ENCODE assay signal across 25 cellular contexts in genomic region chr6:138272543-138273305, GRCh38. TPM values are rescaled to one million over a fixed set of nuclear protein-coding genes. Genes with fewer than 3 reads are reported as not detected.
DNase-seq lines count a peak whose midpoint lies in the region; ATAC-seq and TF ChIP-seq lines count a peak whose summit lies in the region.
"Had no signal": no experiment of that assay in that cellular context is flagged by ENCODE, and none has a peak within 500 bp of the region (broad histone marks: within the 10 kb centered on the region; RNA-seq: fewer than 3 reads in every experiment).

No MANE protein-coding gene starts in this region.

- no CpG with 5 or more reads among the region's 8 CpGs for WGBS in IMR-90 (ENCODE audit: extremely low coverage in 2 of 2, insufficient read length in 1 of 2), 2 experiments

- H3K27me3 Mint-ChIP-seq in immature natural killer cell (ENCODE audit: low read depth in 3 of 3) (peaks cover 0 to 2% (median 0%) of the 10 kb centered on the region in 3 donors), glutamatergic neuron (ENCODE audit: unreplicated experiment) (no peaks in the 10 kb centered on the region)

- BruUV-seq in IMR-90 (replicated peaks; lab: Mats Ljungman, UMichigan) = no TSS peak

- CTCF ChIA-PET in IMR-90 (lab: Yijun Ruan, JAX) = no interaction called here

- no peaks in the 10 kb centered on the region for H3K9me1 ChIP-seq in IMR-90 (ENCODE audit: insufficient read depth, low read length)

- peaks cover 27% of the 10 kb centered on the region for H3K27me3 ChIP-seq in IMR-90 (ENCODE audit: control insufficient read depth, insufficient read depth, low read length)
- H3K27me3 ChIP-seq: BLaER1 treated with 17β-estradiol and CSF1 and Interleukin-3, amounts not matched to agents 10 nM and 100 nM had no signal

- DNase-seq in IMR-90 = peak; percentile 45
- DNase-seq in amniotic epithelial cell (ENCODE audit: low read depth) = peak; percentile 81
- peak; percentile 27 for DNase-seq in epithelial cell of esophagus (ENCODE audit: low read depth)
- no peak for DNase-seq in omental fat pad (ENCODE audit: low spot score)
- DNase-seq in immature natural killer cell = no peak
- DNase-seq in glutamatergic neuron = no peak
- DNase-seq in NCI-H1417 (lab: John Stamatoyannopoulos, UW) = no peak
- DNase-seq: Calu3; CD8-positive, alpha-beta T cell; GF-D8; HCEC 1CT; KG1; NCI-H1092 treated with DMSO at 0.1 percent for 48 hours; NCI-H2081; NCI-H510A; NCI-H748 treated with DMSO at 0.1 percent for 48 hours; NK-92 treated with Interleukin-12 subunit alpha and Interleukin-12 subunit beta, amount 100 ng/mL, for 24 hours; OCI-M1; RPMI8226; SHP77 treated with DMSO at 0.1 percent for 48 hours; SK-N-SH had no signal

- intact Hi-C loops in IMR-90 (cut with micrococcal nuclease) = no loop called here

- no peak overlapping the region for H3K23ac ChIP-seq in IMR-90 (ENCODE audit: low read depth, low read length)

- no peak overlapping the region for H4K5ac ChIP-seq in IMR-90 (ENCODE audit: low read depth, low read length)

- H3K9ac ChIP-seq in IMR-90 (ENCODE audit: low read depth, low read length) = no peak overlapping the region
- H3K9ac ChIP-seq: BLaER1 treated with 17β-estradiol and CSF1 and Interleukin-3, amounts not matched to agents 10 nM and 100 nM; SK-N-SH had no signal

- H4K20me1 ChIP-seq in IMR-90 (ENCODE audit: insufficient read depth, low read length) = no peaks in the 10 kb centered on the region
- H4K20me1 ChIP-seq: BLaER1 treated with 17β-estradiol and CSF1 and Interleukin-3, amounts not matched to agents 10 nM and 100 nM had no signal

- H3K4me3 ChIP-seq in IMR-90 (ENCODE audit: insufficient read depth, low read depth, low read length) (no peak overlapping the region), epithelial cell of esophagus (ENCODE audit: low read length) (no peak overlapping the region)
- H3K4me3 ChIP-seq: BLaER1 treated with 17β-estradiol and CSF1 and Interleukin-3, amounts not matched to agents 10 nM and 100 nM; GM23338 had no signal

- H3K56ac ChIP-seq in IMR-90 (ENCODE audit: extremely low read depth, insufficient read depth, low read length) = no peak overlapping the region

- no peak for TF ChIP-seq POLR2A in IMR-90 (IDR thresholded peaks at IDR 0.05; ENCODE audit: low read depth, low read length)

- H3K4me1 ChIP-seq in IMR-90 (ENCODE audit: control insufficient read depth, insufficient read depth, low read length) = no peaks in the 10 kb centered on the region
- H3K4me1 ChIP-seq: BLaER1 treated with 17β-estradiol and CSF1 and Interleukin-3, amounts not matched to agents 10 nM and 100 nM had no signal

- H3K4ac ChIP-seq in IMR-90 (ENCODE audit: low read depth, low read length) = no peak overlapping the region

- ATAC-seq in IMR-90 (ENCODE audit: low read depth) = peak; percentile 49; the same call in 1 of the 2 replicates
- ATAC-seq in omental fat pad (ENCODE audit: low FRiP score) = peak; percentile 54
- no peak for ATAC-seq in GM21529 (IDR thresholded peaks at IDR 0.05; ENCODE audit: unreplicated experiment)
- ATAC-seq: CD8-positive, alpha-beta T cell; GM23338; HepG2 had no signal

- no peak for TF ChIP-seq RAD21 in IMR-90 (IDR thresholded peaks at IDR 0.05; ENCODE audit: low read length)

- POLR2A ChIA-PET in IMR-90 (lab: Charles Lee; ENCODE audit: unreplicated experiment) = no interaction called here

- H3K36me3 ChIP-seq in IMR-90 (ENCODE audit: control insufficient read depth, insufficient read depth, low read length) = no peaks in the 10 kb centered on the region
- H3K36me3 ChIP-seq: BLaER1 treated with 17β-estradiol and CSF1 and Interleukin-3, amounts not matched to agents 10 nM and 100 nM had no signal

- H4K8ac ChIP-seq in IMR-90 (ENCODE audit: low read depth in 2 of 2, low read length in 2 of 2) = no peak overlapping the region

- H3K4me3 Mint-ChIP-seq in immature natural killer cell (no peak overlapping the region), glutamatergic neuron (ENCODE audit: unreplicated experiment) (no peak overlapping the region)
- H3K4me3 Mint-ChIP-seq: CD8-positive, alpha-beta T cell; GM23338 had no signal

- H2AFZ ChIP-seq in IMR-90 (replicated peaks; ENCODE audit: low read length, poor library complexity) = no peak overlapping the region
- H2AFZ ChIP-seq: GM23338 had no signal

- no peak overlapping the region for H2AK9ac ChIP-seq in IMR-90 (replicated peaks; ENCODE audit: low read depth, low read length, poor library complexity)

- H3K36me3 Mint-ChIP-seq in immature natural killer cell = no peaks in the 10 kb centered on the region
- peaks cover 3% of the 10 kb centered on the region for H3K36me3 Mint-ChIP-seq in glutamatergic neuron (ENCODE audit: unreplicated experiment)
- H3K36me3 Mint-ChIP-seq: CD8-positive, alpha-beta T cell had no signal

- no peak overlapping the region for H2BK15ac ChIP-seq in IMR-90 (ENCODE audit: low read depth, low read length)

- H2AK5ac ChIP-seq in IMR-90 (ENCODE audit: low read depth, low read length) = no peak overlapping the region

- no peak overlapping the region for H4K91ac ChIP-seq in IMR-90 (ENCODE audit: insufficient read depth, low read depth, low read length)

- in situ Hi-C loops in IMR-90 (cut with MboI; ENCODE audit: low sequenced_read_pairs) = no loop called here

- no peak overlapping the region for H2BK20ac ChIP-seq in IMR-90 (ENCODE audit: low read depth, low read length)

- H2BK120ac ChIP-seq in IMR-90 (ENCODE audit: low read depth, low read length) = no peak overlapping the region

- H3K18ac ChIP-seq in IMR-90 (ENCODE audit: low read depth, low read length) = no peak overlapping the region

- H3K27ac ChIP-seq in IMR-90 (ENCODE audit: insufficient read depth, low read length) = no peak overlapping the region
- H3K27ac ChIP-seq: BLaER1 treated with 17β-estradiol and CSF1 and Interleukin-3, amounts not matched to agents 10 nM and 100 nM had no signal

- H3K4me1 Mint-ChIP-seq in immature natural killer cell (no peaks in the 10 kb centered on the region), glutamatergic neuron (ENCODE audit: low read depth, unreplicated experiment) (peaks cover 2% of the 10 kb centered on the region)
- H3K4me1 Mint-ChIP-seq: GM23338 had no signal

- no peaks in the 10 kb centered on the region for H3K79me1 ChIP-seq in IMR-90 (ENCODE audit: low read depth in 1 of 2, low read length in 2 of 2)

- no peak overlapping the region for H3K4me2 ChIP-seq in IMR-90 (ENCODE audit: low read depth, low read length)
- H3K4me2 ChIP-seq: BLaER1 treated with 17β-estradiol and CSF1 and Interleukin-3, amounts not matched to agents 10 nM and 100 nM; GM23338; SK-N-SH had no signal

- no peak overlapping the region for H3K27ac Mint-ChIP-seq in immature natural killer cell
- no peak overlapping the region for H3K27ac Mint-ChIP-seq in glutamatergic neuron (ENCODE audit: unreplicated experiment)
- H3K27ac Mint-ChIP-seq: CD8-positive, alpha-beta T cell; GM23338 had no signal

- dilution Hi-C loops in IMR-90 (cut with HindIII; ENCODE audit: low sequenced_read_pairs, unreplicated experiment) = no loop called here

- no peak for TF ChIP-seq CTCF in IMR-90 (conservative IDR thresholded peaks at IDR 0.05; ENCODE audit: low read depth, low read length)
- TF ChIP-seq CTCF in epithelial cell of esophagus (IDR thresholded peaks at IDR 0.05; ENCODE audit: insufficient read depth, low read depth, low read length, missing control alignments) = no peak
- no peak for TF ChIP-seq CTCF in omental fat pad (IDR thresholded peaks at IDR 0.05)
- TF ChIP-seq CTCF in glutamatergic neuron (IDR thresholded peaks at IDR 0.05; ENCODE audit: partially characterized antibody, unreplicated experiment) = no peak

- H3K9me3 ChIP-seq in IMR-90 (ENCODE audit: control insufficient read depth, insufficient read depth, low read length) = no peaks in the 10 kb centered on the region
- H3K9me3 ChIP-seq: BLaER1 treated with 17β-estradiol and CSF1 and Interleukin-3, amounts not matched to agents 10 nM and 100 nM; SK-N-SH had no signal

- no peak overlapping the region for H3K14ac ChIP-seq in IMR-90 (replicated peaks; ENCODE audit: low read depth, low read length)

- H2BK5ac ChIP-seq in IMR-90 (ENCODE audit: low read depth, low read length, poor library complexity, severe bottlenecking) = no peak overlapping the region

- H3K9me3 Mint-ChIP-seq in immature natural killer cell (no peaks in the 10 kb centered on the region), glutamatergic neuron (ENCODE audit: unreplicated experiment) (no peaks in the 10 kb centered on the region)
- H3K9me3 Mint-ChIP-seq: CD8-positive, alpha-beta T cell; GM23338 had no signal

TF ChIP-seq in IMR-90, 13 proteins besides CTCF, POLR2A, EP300 and RAD21:
- TF ChIP-seq CEBPB (IDR thresholded peaks at IDR 0.05; ENCODE audit: low read depth, low read length) = peak; percentile 65
- TF ChIP-seq, protein P1, sequence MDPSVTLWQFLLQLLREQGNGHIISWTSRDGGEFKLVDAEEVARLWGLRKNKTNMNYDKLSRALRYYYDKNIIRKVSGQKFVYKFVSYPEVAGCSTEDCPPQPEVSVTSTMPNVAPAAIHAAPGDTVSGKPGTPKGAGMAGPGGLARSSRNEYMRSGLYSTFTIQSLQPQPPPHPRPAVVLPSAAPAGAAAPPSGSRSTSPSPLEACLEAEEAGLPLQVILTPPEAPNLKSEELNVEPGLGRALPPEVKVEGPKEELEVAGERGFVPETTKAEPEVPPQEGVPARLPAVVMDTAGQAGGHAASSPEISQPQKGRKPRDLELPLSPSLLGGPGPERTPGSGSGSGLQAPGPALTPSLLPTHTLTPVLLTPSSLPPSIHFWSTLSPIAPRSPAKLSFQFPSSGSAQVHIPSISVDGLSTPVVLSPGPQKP (IDR thresholded peaks at IDR 0.05; ENCODE audit: borderline replicate concordance, low read depth, low read length) = no peak

RNA-seq across cellular contexts. Expression of gene PBOV1, which starts 54.4 kb away (rescaled TPM):
- not detected in 2 replicates for total RNA-seq in IMR-90 (2012; rRNA removed)
- polyA plus RNA-seq in IMR-90 (2012; rRNA removed) = not detected in 2 replicates
- not detected in 2 replicates for polyA plus RNA-seq in IMR-90 (2012; cell fraction: cytosol; rRNA removed)
- polyA plus RNA-seq in IMR-90 (2012; cell fraction: nucleus; rRNA removed; ENCODE audit: low replicate concordance) = not detected in 2 replicates
- not detected for total RNA-seq in omental fat pad
- not detected for polyA plus RNA-seq in immature natural killer cell
- total RNA-seq in glutamatergic neuron (ENCODE audit: unreplicated experiment) = not detected
- total RNA-seq: Calu3; CD8-positive, alpha-beta T cell; GM23338; HepG2 had no signal
- polyA plus RNA-seq: GM23338, HepG2, SK-N-SH had no signal

Comparison
In these comparisons a context has a peak if more than half of its experiments do, and no peak if none do; other contexts are left out.
1. DNase-seq: peak in IMR-90 (single experiment), amniotic epithelial cell (single experiment) and epithelial cell of esophagus (single experiment); none in omental fat pad (single experiment), immature natural killer cell (0 of 3), glutamatergic neuron (single experiment) and NCI-H1417 (0 of 3).